In genomic region chr2:219186754-219187456, GRCh38 we compare ENCODE assay signal across 18 cellular contexts. TPM values are rescaled to one million over a fixed set of nuclear protein-coding genes. Genes with fewer than 3 reads are reported as not detected.
DNase-seq lines count a peak whose midpoint lies in the region; ATAC-seq and TF ChIP-seq lines count a peak whose summit lies in the region.
"Had no signal": no experiment of that assay in that cellular context is flagged by ENCODE, and none has a peak within 500 bp of the region (broad histone marks: within the 10 kb centered on the region; RNA-seq: fewer than 3 reads in every experiment).

No MANE protein-coding gene starts in this region.

- intact Hi-C loops in Panc1 (cut with micrococcal nuclease; ENCODE audit: unreplicated experiment): no loop called here
- intact Hi-C loops in tibial artery (cut with DNase I; ENCODE audit: low total_unique reads): no loop called here

- H3K27ac Mint-ChIP-seq in T-helper 1 cell treated with Interleukin-12 subunit alpha and Interleukin-12 subunit beta and Interleukin-4 antibody, amounts not matched to agents 30 μg/mL and 1 μg/mL, for 36 hours: peak overlapping the region; percentile 41
- H3K27ac Mint-ChIP-seq in CD4-positive, CD25-positive, alpha-beta regulatory T cell: peak overlapping the region in 2 of 3 donors; percentile 10 to 89
- H3K27ac Mint-ChIP-seq in central memory CD8-positive, alpha-beta T cell (ENCODE audit: low read depth): peak overlapping the region; percentile 63
- H3K27ac Mint-ChIP-seq: progenitor cell of endocrine pancreas had no signal

- peak in 1 of 2 donors; percentile 28 for ATAC-seq in CD4-positive, CD25-positive, alpha-beta regulatory T cell (ENCODE audit: low read depth in 2 of 2)
- peak; percentile 33 for ATAC-seq in Panc1
- no peak for ATAC-seq in central memory CD8-positive, alpha-beta T cell (replicated peaks; ENCODE audit: extremely low read depth, poor library complexity, severe bottlenecking)
- ATAC-seq: lower lobe of right lung had no signal

- CTCF ChIA-PET in Panc1 (lab: Charles Lee): interaction anchor here (0.6 kb wide), 1 partner anchor 144 kb away, joined by 3 read pairs; no protein-coding TSS in a partner anchor

- no peak for DNase-seq in T-helper 1 cell
- DNase-seq in CD4-positive, CD25-positive, alpha-beta regulatory T cell: no peak
- DNase-seq in Panc1 (ENCODE audit: low read depth, low spot score): no peak
- DNase-seq in central memory CD8-positive, alpha-beta T cell (ENCODE audit: low spot score in 2 of 2): no peak
- no peak for DNase-seq in tibial artery
- no peak for DNase-seq in cerebellum (ENCODE audit: low spot score)
- no peak for DNase-seq in NCI-H2107 (lab: John Stamatoyannopoulos, UW)
- DNase-seq: 8988T, DMS153, HCEC 1CT, lower lobe of right lung, NCI-H1436, NCI-H82 had no signal

- no peaks in the 10 kb centered on the region for H3K27me3 Mint-ChIP-seq in T-helper 1 cell treated with Interleukin-12 subunit alpha and Interleukin-12 subunit beta and Interleukin-4 antibody, amounts not matched to agents 30 μg/mL and 1 μg/mL, for 36 hours (ENCODE audit: low read depth)
- H3K27me3 Mint-ChIP-seq in CD4-positive, CD25-positive, alpha-beta regulatory T cell: no peaks in the 10 kb centered on the region
- no peaks in the 10 kb centered on the region for H3K27me3 Mint-ChIP-seq in central memory CD8-positive, alpha-beta T cell
- H3K27me3 Mint-ChIP-seq: progenitor cell of endocrine pancreas had no signal

- no peak overlapping the region for H3K4me3 ChIP-seq in CD4-positive, CD25-positive, alpha-beta regulatory T cell (ENCODE audit: low read depth, low read length)
- H3K4me3 ChIP-seq in Panc1 (ENCODE audit: low read depth in 2 of 2, low read length in 2 of 2): no peak overlapping the region
- no peak overlapping the region for H3K4me3 ChIP-seq in tibial artery
- H3K4me3 ChIP-seq: adrenal gland; BLaER1 treated with 17β-estradiol and CSF1 and Interleukin-3, amounts not matched to agents 10 nM and 100 nM; lower lobe of right lung had no signal

- no peak overlapping the region for H3K4me3 Mint-ChIP-seq in T-helper 1 cell treated with Interleukin-12 subunit alpha and Interleukin-12 subunit beta and Interleukin-4 antibody, amounts not matched to agents 30 μg/mL and 1 μg/mL, for 36 hours
- H3K4me3 Mint-ChIP-seq in CD4-positive, CD25-positive, alpha-beta regulatory T cell: no peak overlapping the region
- H3K4me3 Mint-ChIP-seq in central memory CD8-positive, alpha-beta T cell: no peak overlapping the region

- in situ Hi-C loops in Panc1 (cut with HindIII; ENCODE audit: low pct_unique_long_range_greater_than_20kb, low sequenced_read_pairs): no loop called here

- H3K4me1 Mint-ChIP-seq in T-helper 1 cell treated with Interleukin-12 subunit alpha and Interleukin-12 subunit beta and Interleukin-4 antibody, amounts not matched to agents 30 μg/mL and 1 μg/mL, for 36 hours (ENCODE audit: low read depth): peaks cover 17% of the 10 kb centered on the region
- peaks cover 6 to 16% (median 6%) of the 10 kb centered on the region in 4 donors for H3K4me1 Mint-ChIP-seq in CD4-positive, CD25-positive, alpha-beta regulatory T cell
- H3K4me1 Mint-ChIP-seq in central memory CD8-positive, alpha-beta T cell: peaks cover 31% of the 10 kb centered on the region

- H3K27ac ChIP-seq in CD4-positive, CD25-positive, alpha-beta regulatory T cell (ENCODE audit: insufficient read depth, low read length, poor library complexity, severe bottlenecking): no peak overlapping the region
- H3K27ac ChIP-seq in Panc1 (ENCODE audit: low read length) (no peak overlapping the region), tibial artery (no peak overlapping the region)
- H3K27ac ChIP-seq: adrenal gland; BLaER1 treated with 17β-estradiol and CSF1 and Interleukin-3, amounts not matched to agents 10 nM and 100 nM; lower lobe of right lung; VCaP had no signal

- H3K27me3 ChIP-seq in CD4-positive, CD25-positive, alpha-beta regulatory T cell (ENCODE audit: control insufficient read depth, insufficient read depth, low read length): no peaks in the 10 kb centered on the region
- no peaks in the 10 kb centered on the region for H3K27me3 ChIP-seq in Panc1 (ENCODE audit: control insufficient read depth, insufficient read depth, low read length)
- no peaks in the 10 kb centered on the region for H3K27me3 ChIP-seq in tibial artery
- H3K27me3 ChIP-seq: adrenal gland; BLaER1 treated with 17β-estradiol and CSF1 and Interleukin-3, amounts not matched to agents 10 nM and 100 nM had no signal

- POLR2A ChIA-PET in Panc1 (lab: Charles Lee): no interaction called here

- H3K9me3 Mint-ChIP-seq in T-helper 1 cell treated with Interleukin-12 subunit alpha and Interleukin-12 subunit beta and Interleukin-4 antibody, amounts not matched to agents 30 μg/mL and 1 μg/mL, for 36 hours: no peaks in the 10 kb centered on the region
- H3K9me3 Mint-ChIP-seq in CD4-positive, CD25-positive, alpha-beta regulatory T cell: no peaks in the 10 kb centered on the region
- H3K9me3 Mint-ChIP-seq in central memory CD8-positive, alpha-beta T cell: no peaks in the 10 kb centered on the region

- no peaks in the 10 kb centered on the region for H3K9me3 ChIP-seq in CD4-positive, CD25-positive, alpha-beta regulatory T cell (ENCODE audit: control insufficient read depth in 2 of 2, low read length in 2 of 2)
- H3K9me3 ChIP-seq in Panc1 (ENCODE audit: control insufficient read depth, insufficient read depth, low read depth, low read length): no peaks in the 10 kb centered on the region
- H3K9me3 ChIP-seq in tibial artery: no peaks in the 10 kb centered on the region
- H3K9me3 ChIP-seq: adrenal gland; BLaER1 treated with 17β-estradiol and CSF1 and Interleukin-3, amounts not matched to agents 10 nM and 100 nM; lower lobe of right lung had no signal

- H3K4me1 ChIP-seq in CD4-positive, CD25-positive, alpha-beta regulatory T cell (ENCODE audit: control insufficient read depth, insufficient read depth, low read length, poor library complexity, severe bottlenecking): peaks cover 4% of the 10 kb centered on the region
- no peaks in the 10 kb centered on the region for H3K4me1 ChIP-seq in Panc1 (ENCODE audit: control insufficient read depth, insufficient read depth, low read length)
- no peaks in the 10 kb centered on the region for H3K4me1 ChIP-seq in tibial artery
- H3K4me1 ChIP-seq: adrenal gland, lower lobe of right lung had no signal

- BruUV-seq in Panc1 (replicated peaks; lab: Mats Ljungman, UMichigan): no TSS peak

- TF ChIP-seq CTCF in Panc1 (IDR thresholded peaks at IDR 0.05) (no peak), tibial artery (IDR thresholded peaks at IDR 0.05) (no peak)

- H3K36me3 ChIP-seq in CD4-positive, CD25-positive, alpha-beta regulatory T cell (ENCODE audit: control insufficient read depth, insufficient read depth, low read length): peaks cover 31% of the 10 kb centered on the region
- H3K36me3 ChIP-seq in Panc1 (ENCODE audit: control insufficient read depth, insufficient read depth, low read length) (peaks cover 13% of the 10 kb centered on the region; the same call in 1 of the 2 replicates), tibial artery (peaks cover 24 to 30% (median 29%) of the 10 kb centered on the region in 3 donors)

- H3K36me3 Mint-ChIP-seq in T-helper 1 cell treated with Interleukin-12 subunit alpha and Interleukin-12 subunit beta and Interleukin-4 antibody, amounts not matched to agents 30 μg/mL and 1 μg/mL, for 36 hours (ENCODE audit: low read depth): peaks cover 27% of the 10 kb centered on the region
- peaks cover 18% of the 10 kb centered on the region for H3K36me3 Mint-ChIP-seq in CD4-positive, CD25-positive, alpha-beta regulatory T cell
- H3K36me3 Mint-ChIP-seq in central memory CD8-positive, alpha-beta T cell (ENCODE audit: insufficient read depth): peaks cover 18% of the 10 kb centered on the region

RNA-seq across cellular contexts. Expression of gene RETREG2, which starts 8.8 kb away (rescaled TPM):
- 84.7 TPM for total RNA-seq in CD4-positive, CD25-positive, alpha-beta regulatory T cell
- 10 to 100 TPM; 62.8 to 89.7 (median 72.1) TPM for polyA plus RNA-seq in CD4-positive, CD25-positive, alpha-beta regulatory T cell
- total RNA-seq in Panc1 (2021; ENCODE audit: unreplicated experiment): 106 TPM
- 107 TPM for polyA plus RNA-seq in Panc1 (2012; ENCODE audit: insufficient read length)
- 42.8 TPM for total RNA-seq in cerebellum

RNA-seq across cellular contexts. Expression of gene CNPPD1, which starts 10.2 kb away (rescaled TPM):
- 68.2 TPM for total RNA-seq in CD4-positive, CD25-positive, alpha-beta regulatory T cell
- polyA plus RNA-seq in CD4-positive, CD25-positive, alpha-beta regulatory T cell: 100 to 1,000 TPM; 100 to 143 (median 113) TPM
- total RNA-seq in Panc1 (2021; ENCODE audit: unreplicated experiment) (55.7 TPM), cerebellum (20.5 TPM)
- 78.3 TPM for polyA plus RNA-seq in Panc1 (2012; ENCODE audit: insufficient read length)

RNA-seq across cellular contexts. Expression of gene SLC23A3, which starts 17.1 kb away (rescaled TPM):
- total RNA-seq in CD4-positive, CD25-positive, alpha-beta regulatory T cell: 1.3 TPM
- polyA plus RNA-seq in CD4-positive, CD25-positive, alpha-beta regulatory T cell: not detected
- total RNA-seq in Panc1 (2021; ENCODE audit: unreplicated experiment) (3.3 TPM), cerebellum (1.3 TPM)
- 1.9 TPM for polyA plus RNA-seq in Panc1 (2012; ENCODE audit: insufficient read length)

RNA-seq across cellular contexts. Expression of gene ZFAND2B, which starts 19.7 kb away (rescaled TPM):
- 70.8 TPM for total RNA-seq in CD4-positive, CD25-positive, alpha-beta regulatory T cell
- 10 to 100 TPM; 54.4 to 72.1 (median 64.0) TPM for polyA plus RNA-seq in CD4-positive, CD25-positive, alpha-beta regulatory T cell
- 43.2 TPM for total RNA-seq in Panc1 (2021; ENCODE audit: unreplicated experiment)
- polyA plus RNA-seq in Panc1 (2012; ENCODE audit: insufficient read length): 34.0 TPM
- 12.2 TPM for total RNA-seq in cerebellum

RNA-seq across cellular contexts. Expression of gene NHEJ1, which starts 26.3 kb away (rescaled TPM):
- total RNA-seq in CD4-positive, CD25-positive, alpha-beta regulatory T cell: 12.9 TPM
- 10 to 100 TPM; 24.6 to 29.1 (median 26.8) TPM for polyA plus RNA-seq in CD4-positive, CD25-positive, alpha-beta regulatory T cell
- total RNA-seq in Panc1 (2021; ENCODE audit: unreplicated experiment): 18.2 TPM
- 17.4 TPM for polyA plus RNA-seq in Panc1 (2012; ENCODE audit: insufficient read length)
- total RNA-seq in cerebellum: 18.1 TPM
